Comparison of ENCODE assay signal across 29 cellular contexts in the genomic region with DNA sequence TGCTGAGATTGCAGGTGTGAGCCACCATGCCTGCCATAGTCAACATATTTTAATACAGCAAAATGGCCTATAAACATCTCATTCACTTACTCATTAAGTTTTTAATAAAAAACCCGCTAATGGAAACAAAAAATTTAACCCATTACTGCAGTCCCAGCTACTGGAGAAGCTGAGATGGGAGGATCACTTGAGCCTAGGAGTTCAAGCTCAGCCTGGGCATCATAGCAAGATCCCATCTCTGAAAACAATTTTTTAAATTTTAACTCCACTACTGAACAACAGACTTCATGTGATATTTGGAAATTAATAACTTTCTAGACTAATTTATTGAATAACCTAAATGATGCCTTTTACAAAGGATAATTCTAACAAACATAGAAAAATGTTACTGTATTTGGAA.
"Had no signal": no experiment of that assay in that cellular context is flagged by ENCODE, and none has a peak within 500 bp of the region (broad histone marks: within the 10 kb centered on the region; RNA-seq: fewer than 3 reads in every experiment).

No MANE protein-coding gene starts in this region.

- H3K4me2 ChIP-seq: smooth muscle cell had no signal

- H3K4me3 Mint-ChIP-seq: naive thymus-derived CD4-positive, alpha-beta T cell; nephron; stimulated activated memory B cell treated with anti-CD40 and anti-IgM and Interleukin-4, amounts not matched to agents 10 μg/mL and 1 μg/mL and 100 μg/mL, for 72 hours; stimulated activated naive CD8-positive, alpha-beta T cell treated with anti-CD3 and anti-CD28 coated beads, Interleukin-15, amount 100 ng/mL, for 72 hours; type B pancreatic cell had no signal

- DNase-seq: naive thymus-derived CD4-positive, alpha-beta T cell; nucleus accumbens; pancreas; psoas muscle; right cardiac atrium; spleen; stimulated activated CD4-positive, alpha-beta T cell treated with anti-CD3 and anti-CD28 coated beads, Interleukin-12 subunit alpha, Interleukin-12 subunit beta, amount 100 ng/mL, for 4 hours; stimulated activated CD4-positive, alpha-beta T cell treated with anti-CD3 and anti-CD28 coated beads, Interleukin-1b, Interleukin-23, amount 100 ng/mL, for 48 hours; stimulated activated CD4-positive, alpha-beta T cell treated with anti-CD3 and anti-CD28 coated beads, Interleukin-4, amount 100 ng/mL, for 1 hour; stimulated activated CD4-positive, alpha-beta T cell treated with anti-CD3 and anti-CD28 coated beads, Interleukin-4, amount 100 ng/mL, for 4 hours; stimulated activated CD8-positive, alpha-beta memory T cell treated with anti-CD3 and anti-CD28 coated beads, Interleukin-4, amount 100 ng/mL, for 48 hours; stimulated activated naive CD4-positive, alpha-beta T cell; stimulated activated naive CD8-positive, alpha-beta T cell treated with anti-CD3 and anti-CD28 coated beads, Interleukin-15, amount 100 ng/mL, for 72 hours; stimulated activated naive CD8-positive, alpha-beta T cell treated with anti-CD3 and anti-CD28 coated beads, Interleukin-15, Interleukin-2, amounts not matched to agents 100 U/mL and 50 U/mL, for 24 hours; substantia nigra; testis; tibial artery; transverse colon; upper lobe of right lung; uterus had no signal

- H3K9me3 Mint-ChIP-seq: naive thymus-derived CD4-positive, alpha-beta T cell; nephron; neural crest cell; stimulated activated memory B cell treated with anti-CD40 and anti-IgM and Interleukin-4, amounts not matched to agents 10 μg/mL and 1 μg/mL and 100 μg/mL, for 72 hours; stimulated activated naive CD8-positive, alpha-beta T cell treated with anti-CD3 and anti-CD28 coated beads, Interleukin-15, amount 100 ng/mL, for 72 hours; type B pancreatic cell had no signal

- H3K27me3 ChIP-seq: neutrophil, pancreas, spleen, suprapubic skin, testis, tibial artery, transverse colon, upper lobe of right lung, uterus had no signal

- H3K27me3 Mint-ChIP-seq: naive thymus-derived CD4-positive, alpha-beta T cell; stimulated activated memory B cell treated with anti-CD40 and anti-IgM and Interleukin-4, amounts not matched to agents 10 μg/mL and 1 μg/mL and 100 μg/mL, for 72 hours; stimulated activated naive CD8-positive, alpha-beta T cell treated with anti-CD3 and anti-CD28 coated beads, Interleukin-15, amount 100 ng/mL, for 72 hours; type B pancreatic cell had no signal

- H3K9me3 ChIP-seq: neutrophil, pancreas, psoas muscle, spleen, suprapubic skin, testis, tibial artery, transverse colon, upper lobe of right lung, uterus had no signal

- ATAC-seq: naive thymus-derived CD4-positive, alpha-beta T cell; pancreas; psoas muscle; right cardiac atrium; sciatic nerve; stimulated activated memory B cell treated with anti-CD40 and anti-IgM and Interleukin-4, amounts not matched to agents 10 μg/mL and 1 μg/mL and 100 μg/mL, for 72 hours; stimulated activated naive CD8-positive, alpha-beta T cell treated with anti-CD3 and anti-CD28 coated beads, Interleukin-15, amount 100 ng/mL, for 72 hours; stimulated activated naive CD8-positive, alpha-beta T cell treated with anti-CD3 and anti-CD28 coated beads, Interleukin-15, Interleukin-2, amounts not matched to agents 100 U/mL and 50 U/mL, for 24 hours; upper lobe of right lung had no signal

- H3K36me3 ChIP-seq: uterus had no signal

- H3K4me3 ChIP-seq: pancreas, psoas muscle, skin epidermis, smooth muscle cell, spleen, suprapubic skin, testis, tibial artery, transverse colon, upper lobe of right lung, uterus had no signal

- H3K27ac ChIP-seq: neutrophil, psoas muscle, skin epidermis, spleen, suprapubic skin, testis, tibial artery, transverse colon, upper lobe of right lung, uterus had no signal

- H3K27ac Mint-ChIP-seq: nephron; stimulated activated memory B cell treated with anti-CD40 and anti-IgM and Interleukin-4, amounts not matched to agents 10 μg/mL and 1 μg/mL and 100 μg/mL, for 72 hours; stimulated activated naive CD8-positive, alpha-beta T cell treated with anti-CD3 and anti-CD28 coated beads, Interleukin-15, amount 100 ng/mL, for 72 hours; type B pancreatic cell had no signal

- FAIRE-seq: pancreas had no signal
